In the genomic region with DNA sequence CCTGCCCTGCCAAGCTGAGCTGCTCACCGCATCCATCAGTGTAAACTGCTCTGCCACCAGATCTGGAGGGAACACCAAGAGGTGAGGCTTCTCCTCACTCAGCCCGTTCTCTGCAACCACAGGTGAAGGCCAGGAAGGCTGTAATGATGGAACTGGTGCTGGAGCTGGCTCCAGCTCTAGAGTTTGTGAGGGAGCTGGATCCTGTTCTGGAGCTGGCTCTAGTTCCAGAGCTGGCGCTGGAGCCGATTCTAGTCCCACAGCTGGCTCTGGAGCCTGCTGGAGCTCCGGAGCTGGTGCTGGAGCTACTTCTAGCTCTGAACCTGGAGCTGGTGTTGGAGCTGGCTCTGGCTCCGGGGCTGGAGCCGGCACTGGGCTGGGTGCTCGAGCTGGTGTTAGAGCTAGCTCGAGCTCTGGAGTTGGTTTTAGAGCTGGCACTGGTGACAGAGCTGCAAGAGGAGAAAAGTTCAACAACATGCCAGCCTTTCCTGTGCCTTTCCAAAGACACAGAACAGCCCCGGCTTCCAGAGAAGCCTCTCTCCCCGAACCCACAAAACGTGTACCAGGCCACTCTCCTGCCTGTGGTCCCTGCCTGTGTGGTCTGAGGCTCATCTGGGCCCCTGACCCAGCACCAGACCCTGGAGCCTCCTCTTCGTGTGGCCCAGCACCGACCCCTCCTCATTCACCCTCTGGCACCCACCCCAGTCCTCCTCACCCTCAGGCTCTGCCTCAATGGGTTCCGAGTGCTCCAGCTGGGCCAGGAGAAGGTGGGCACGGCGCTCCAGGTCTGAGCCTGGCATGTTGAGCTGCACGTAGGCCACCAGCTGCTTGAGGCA, we compare ENCODE assay signal across 21 cellular contexts. TPM values are rescaled to one million over a fixed set of nuclear protein-coding genes. Genes with fewer than 3 reads are reported as not detected.
DNase-seq lines count a peak whose midpoint lies in the region; ATAC-seq, FAIRE-seq and TF ChIP-seq lines count a peak whose summit lies in the region.
"Had no signal": no experiment of that assay in that cellular context is flagged by ENCODE, and none has a peak within 500 bp of the region (broad histone marks: within the 10 kb centered on the region; RNA-seq: fewer than 3 reads in every experiment).

No MANE protein-coding gene starts in this region.

- TF ChIP-seq CTCF in right atrium auricular region (IDR thresholded peaks at IDR 0.05), result no peak
- no peak for TF ChIP-seq CTCF in lower lobe of right lung (IDR thresholded peaks at IDR 0.05)
- TF ChIP-seq CTCF in upper lobe of right lung (IDR thresholded peaks at IDR 0.05), result no peak

- FAIRE-seq in RCC 7860 (lab: Jason Lieb, UNC), result no peak
- FAIRE-seq: GM12892, small intestine had no signal

- no peak overlapping the region for H3K27ac ChIP-seq in right atrium auricular region
- peak overlapping the region; percentile 40 for H3K27ac ChIP-seq in caudate nucleus (ENCODE audit: low read depth, low read length)
- H3K27ac ChIP-seq in lower lobe of right lung, result no peak overlapping the region
- H3K27ac ChIP-seq in upper lobe of right lung, result no peak overlapping the region
- H3K27ac ChIP-seq: PC-9 had no signal

- H3K27me3 ChIP-seq in right atrium auricular region (no peaks in the 10 kb centered on the region), lower lobe of right lung (ENCODE audit: low read depth) (no peaks in the 10 kb centered on the region), upper lobe of right lung (no peaks in the 10 kb centered on the region)

- peaks cover 82% of the 10 kb centered on the region for H3K36me3 ChIP-seq in right atrium auricular region
- H3K36me3 ChIP-seq in lower lobe of right lung, result peaks cover 88% of the 10 kb centered on the region
- peaks cover 82% of the 10 kb centered on the region for H3K36me3 ChIP-seq in upper lobe of right lung

- no peaks in the 10 kb centered on the region for H3K9me3 ChIP-seq in right atrium auricular region
- H3K9me3 ChIP-seq in lower lobe of right lung, result no peaks in the 10 kb centered on the region
- H3K9me3 ChIP-seq in upper lobe of right lung, result no peaks in the 10 kb centered on the region
- H3K9me3 ChIP-seq: HAP-1 had no signal

- H3K4me1 ChIP-seq in right atrium auricular region (peaks cover 0 to 26% of the 10 kb centered on the region in 2 donors), lower lobe of right lung (peaks cover 14% of the 10 kb centered on the region), upper lobe of right lung (peaks cover 13% of the 10 kb centered on the region)
- H3K4me1 ChIP-seq: HAP-1 had no signal

- H3K4me3 ChIP-seq in right atrium auricular region (no peak overlapping the region), lower lobe of right lung (no peak overlapping the region), upper lobe of right lung (no peak overlapping the region)
- H3K4me3 ChIP-seq: HAP-1, PC-9 had no signal

- DNase-seq in Right ventricle myocardium superior (peak; percentile 27), right atrium auricular region (ENCODE audit: low spot score) (no peak), caudate nucleus (lab: John Stamatoyannopoulos, UW) (no peak), lower lobe of right lung (peak; percentile 28), upper lobe of right lung (peak; percentile 46), RCC 7860 (ENCODE audit: low spot score) (no peak), kidney tubule cell (ENCODE audit: low spot score) (no peak), germinal center (ENCODE audit: low spot score) (no peak)
- DNase-seq: ACHN; activated gamma-delta T cell; amygdala; CD4-positive, CD25-positive, alpha-beta regulatory T cell; DMS153; endodermal cell; NCI-H1417; PC-9; small intestine; stimulated activated CD4-positive, alpha-beta T cell treated with anti-CD3 and anti-CD28 coated beads, Interleukin-4, amount 100 ng/mL, for 4 hours had no signal

- intact Hi-C loops in Right ventricle myocardium superior (cut with DNase I) (no loop called here), lower lobe of right lung (cut with DNase I) (no loop called here), upper lobe of right lung (cut with DNase I) (no loop called here)

- ATAC-seq in Right ventricle myocardium superior (ENCODE audit: poor library complexity) (no peak), lower lobe of right lung (no peak), upper lobe of right lung (no peak)
- ATAC-seq: activated CD4-positive, CD25-positive, alpha-beta regulatory T cell treated with anti-CD3 and anti-CD28 coated beads, Interleukin-2, amount 50 U/mL, for 24 hours had no signal

RNA-seq across cellular contexts. Expression of gene RALGDS, which starts 12.9 kb away (rescaled TPM):
- 33.1 TPM for total RNA-seq in Right ventricle myocardium superior
- 10 to 100 TPM; 26.7 to 30.1 TPM for total RNA-seq in right atrium auricular region
- total RNA-seq in lower lobe of right lung, result 71.1 TPM
- 66.3 TPM for total RNA-seq in upper lobe of right lung

RNA-seq across cellular contexts. Expression of gene CEL, which starts 46.4 kb away (rescaled TPM):
- 7.3 TPM for total RNA-seq in Right ventricle myocardium superior
- total RNA-seq in right atrium auricular region, result 1 to 10 TPM in 1 of 2 donors, under 1 TPM in 1; 0.94 to 1.9 TPM
- 1.4 TPM for total RNA-seq in lower lobe of right lung
- total RNA-seq in upper lobe of right lung, result 0.75 TPM

RNA-seq across cellular contexts. Expression of gene GBGT1, which starts 55.5 kb away (rescaled TPM):
- total RNA-seq in Right ventricle myocardium superior, result 6.4 TPM
- 10 to 100 TPM; 15.5 to 16.8 TPM for total RNA-seq in right atrium auricular region
- total RNA-seq in lower lobe of right lung, result 38.5 TPM
- 27.4 TPM for total RNA-seq in upper lobe of right lung

Comparison
In these comparisons a context has a peak if more than half of its experiments do, and no peak if none do; other contexts are left out.
1. DNase-seq: peak in Right ventricle myocardium superior (single experiment), lower lobe of right lung (single experiment) and upper lobe of right lung (single experiment); none in right atrium auricular region (single experiment), caudate nucleus (0 of 61), RCC 7860 (single experiment), kidney tubule cell (single experiment) and germinal center (single experiment).